Comparison of ENCODE assay signal across 8 cellular contexts in the genomic region with DNA sequence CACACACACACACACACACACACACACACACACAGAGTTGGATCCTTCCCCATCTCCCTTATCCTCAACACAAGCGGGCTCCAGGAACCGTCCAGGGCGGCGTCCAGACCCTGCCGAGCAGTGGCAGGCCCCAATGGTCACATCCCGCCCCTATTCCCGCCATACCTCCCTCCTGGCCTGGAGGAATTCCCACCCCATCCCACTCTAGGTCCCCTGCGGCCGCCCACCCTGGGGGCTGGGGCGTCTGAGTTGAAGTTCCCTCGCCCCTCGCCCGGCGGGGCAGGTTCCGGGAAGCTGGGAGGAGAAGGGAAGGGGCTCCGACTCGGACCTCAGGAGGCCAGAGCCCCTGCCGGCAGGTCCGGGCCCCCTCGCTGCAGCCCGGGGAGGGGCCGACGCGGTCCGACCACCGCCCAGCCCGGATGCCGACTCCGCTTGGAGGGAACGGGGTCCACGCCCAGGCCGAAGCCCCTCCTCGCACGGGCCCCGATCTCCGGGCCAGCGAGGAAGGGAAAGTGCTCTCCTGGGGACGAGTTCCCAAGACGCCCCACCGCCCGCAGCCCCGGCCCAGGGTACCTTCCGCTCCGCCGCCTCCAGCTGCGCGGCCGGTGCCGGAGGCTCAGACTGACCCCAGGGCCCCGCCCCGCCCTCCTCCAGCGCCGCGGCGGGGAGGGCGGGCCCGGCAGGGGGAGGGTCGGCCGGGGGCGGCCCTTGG. TPM values are rescaled to one million over a fixed set of nuclear protein-coding genes. Genes with fewer than 3 reads are reported as not detected.
A peak's percentile ranks its signal among the peaks of the same experiment; 100 is the strongest.
DNase-seq lines count a peak whose midpoint lies in the region; ATAC-seq and TF ChIP-seq lines count a peak whose summit lies in the region.

Gene RHOC, minus strand, starts transcription at position 623 of the 712 bp plus-strand sequence. CDS start 3,328 bp downstream, outside the sequence.

- peak; percentile 78 for DNase-seq in BE2C
- peak; percentile 64 for DNase-seq in NCI-H526 treated with DMSO at 0.1 percent for 48 hours (lab: John Stamatoyannopoulos, UW)
- DNase-seq in activated naive CD8-positive, alpha-beta T cell treated with anti-CD3 and anti-CD28 coated beads, Interleukin-2, amount 10 ng/mL, durations not matched to agents 7 days and 5 days, result peak; percentile 78
- peak; percentile 52 to 89 for DNase-seq in cardiac muscle cell (ENCODE audit: low read depth in 1 of 2, low spot score in 1 of 2)
- peak; percentile 73 to 88 for DNase-seq in trophoblast cell
- DNase-seq in NCI-H2107 (lab: John Stamatoyannopoulos, UW), result no peak

- peak within 1 kb of the TSS; percentile 92 for H2AK5ac ChIP-seq in trophoblast cell (ENCODE audit: low read length)

- peaks cover 42% of the 10 kb centered on the region for H3K4me1 Mint-ChIP-seq in activated naive CD8-positive, alpha-beta T cell treated with anti-CD3 and anti-CD28 coated beads, Interleukin-2, amount 10 ng/mL, durations not matched to agents 7 days and 5 days

- H2BK120ac ChIP-seq in trophoblast cell (ENCODE audit: insufficient read depth, low read length, poor library complexity), result peak within 1 kb of the TSS; percentile 90

- peak within 1 kb of the TSS; percentile 76 for H3K4me3 ChIP-seq in BE2C (ENCODE audit: low read depth, low read length)
- H3K4me3 ChIP-seq in cardiac muscle cell, result peak within 1 kb of the TSS; percentile 79
- H3K4me3 ChIP-seq in trophoblast cell (ENCODE audit: low read depth, low read length), result peak within 1 kb of the TSS; percentile 89

- no CpG with 5 or more reads among the region's 60 CpGs for WGBS in trophoblast cell (ENCODE audit: extremely low coverage, insufficient coverage, insufficient read length)

- peaks cover 21% of the 10 kb centered on the region for H3K79me2 ChIP-seq in trophoblast cell (ENCODE audit: control insufficient read depth, insufficient read depth, low read length, poor library complexity)

- H3K36me3 ChIP-seq in BE2C (no peaks in the 10 kb centered on the region), cardiac muscle cell (no peaks in the 10 kb centered on the region), trophoblast cell (ENCODE audit: control insufficient read depth in 1 of 2, insufficient read depth in 2 of 2, low read length in 2 of 2) (peaks cover 16 to 23% of the 10 kb centered on the region in 2 experiments)

- H3K23ac ChIP-seq in trophoblast cell (ENCODE audit: low read length), result no peak within 1 kb of the TSS

- ATAC-seq in GM18511 (IDR thresholded peaks at IDR 0.05; ENCODE audit: unreplicated experiment), result peak; percentile 69
- peak; percentile 46 for ATAC-seq in HG02884 (IDR thresholded peaks at IDR 0.05; ENCODE audit: unreplicated experiment)
- peak; percentile 53 for ATAC-seq in activated naive CD8-positive, alpha-beta T cell treated with anti-CD3 and anti-CD28 coated beads, Interleukin-2, amount 10 ng/mL, durations not matched to agents 7 days and 5 days (ENCODE audit: low read depth)

- H3K27me3 ChIP-seq in BE2C (no peaks in the 10 kb centered on the region), cardiac muscle cell (no peaks in the 10 kb centered on the region), trophoblast cell (ENCODE audit: insufficient read depth, low read length) (no peaks in the 10 kb centered on the region)

- H4K12ac ChIP-seq in trophoblast cell (ENCODE audit: low read depth, low read length), result peak within 1 kb of the TSS; percentile 89

- H3K27ac Mint-ChIP-seq in activated naive CD8-positive, alpha-beta T cell treated with anti-CD3 and anti-CD28 coated beads, Interleukin-2, amount 10 ng/mL, durations not matched to agents 7 days and 5 days, result peak within 1 kb of the TSS; percentile 89

- H3K27ac ChIP-seq in cardiac muscle cell, result peak within 1 kb of the TSS; percentile 86
- peak within 1 kb of the TSS; percentile 83 for H3K27ac ChIP-seq in trophoblast cell (ENCODE audit: low read depth, low read length)

- POLR2A ChIA-PET in activated naive CD8-positive, alpha-beta T cell treated with anti-CD3 and anti-CD28 coated beads, Interleukin-2, amount 10 ng/mL, durations not matched to agents 7 days and 5 days (lab: Charles Lee), result interaction anchor here (0.6 to 1.3 kb wide), 4 partner anchors 32 to 199 kb away, joined by 3 to 5 read pairs (median 3); partner anchors contain the start of genes MOV10 and ST7L

- peak within 1 kb of the TSS; percentile 95 for H4K91ac ChIP-seq in trophoblast cell (ENCODE audit: low read depth, low read length)

- no peaks in the 10 kb centered on the region for H3K9me3 Mint-ChIP-seq in activated naive CD8-positive, alpha-beta T cell treated with anti-CD3 and anti-CD28 coated beads, Interleukin-2, amount 10 ng/mL, durations not matched to agents 7 days and 5 days

- peak within 1 kb of the TSS; percentile 67 for H2BK12ac ChIP-seq in trophoblast cell (ENCODE audit: low read length)

- H3K79me1 ChIP-seq in trophoblast cell (ENCODE audit: low read length), result peaks cover 22% of the 10 kb centered on the region

- H4K8ac ChIP-seq in trophoblast cell (ENCODE audit: low read depth, low read length), result peak within 1 kb of the TSS; percentile 81

- peak within 1 kb of the TSS; percentile 81 for H3K4me2 ChIP-seq in trophoblast cell (ENCODE audit: low read length)

- peak within 1 kb of the TSS; percentile 84 for H3K4me3 Mint-ChIP-seq in activated naive CD8-positive, alpha-beta T cell treated with anti-CD3 and anti-CD28 coated beads, Interleukin-2, amount 10 ng/mL, durations not matched to agents 7 days and 5 days

- H3K36me3 Mint-ChIP-seq in activated naive CD8-positive, alpha-beta T cell treated with anti-CD3 and anti-CD28 coated beads, Interleukin-2, amount 10 ng/mL, durations not matched to agents 7 days and 5 days, result peaks cover 6% of the 10 kb centered on the region

- peak within 1 kb of the TSS; percentile 92 for H2BK5ac ChIP-seq in trophoblast cell (ENCODE audit: low read depth, low read length, poor library complexity)

- H2AFZ ChIP-seq in trophoblast cell (ENCODE audit: insufficient read depth, low read length, poor library complexity), result peak within 1 kb of the TSS; percentile 91

- peaks cover 16% of the 10 kb centered on the region for H3K4me1 ChIP-seq in BE2C
- H3K4me1 ChIP-seq in cardiac muscle cell (ENCODE audit: low read depth), result peaks cover 15% of the 10 kb centered on the region
- H3K4me1 ChIP-seq in trophoblast cell (ENCODE audit: control insufficient read depth in 1 of 2, insufficient read depth in 2 of 2, low read length in 2 of 2), result peaks cover 18 to 27% of the 10 kb centered on the region in 2 experiments

- TF ChIP-seq CTCF in BE2C (IDR thresholded peaks at IDR 0.05; ENCODE audit: low read depth, low read length) (no peak), cardiac muscle cell (IDR thresholded peaks at IDR 0.05; ENCODE audit: low read depth, low read length) (no peak)

- H3K14ac ChIP-seq in trophoblast cell (ENCODE audit: low read length), result peak within 1 kb of the TSS; percentile 97

- H3K9ac ChIP-seq in trophoblast cell (ENCODE audit: low read length), result peak within 1 kb of the TSS; percentile 85

- H3K9me3 ChIP-seq in BE2C (no peaks in the 10 kb centered on the region), cardiac muscle cell (ENCODE audit: low read depth) (no peaks in the 10 kb centered on the region), trophoblast cell (ENCODE audit: insufficient read depth, low read depth, low read length) (no peaks in the 10 kb centered on the region)

- H3K18ac ChIP-seq in trophoblast cell (ENCODE audit: low read length), result peak within 1 kb of the TSS; percentile 94

- peak within 1 kb of the TSS; percentile 98 for H3K4ac ChIP-seq in trophoblast cell (ENCODE audit: low read depth, low read length)

- H3K27me3 Mint-ChIP-seq in activated naive CD8-positive, alpha-beta T cell treated with anti-CD3 and anti-CD28 coated beads, Interleukin-2, amount 10 ng/mL, durations not matched to agents 7 days and 5 days, result peaks cover 32% of the 10 kb centered on the region

RNA-seq across cellular contexts. Expression of gene RHOC, which starts in this region (rescaled TPM):
- 335 TPM for polyA plus RNA-seq in BE2C (2012; ENCODE audit: insufficient read depth, insufficient read length, low read depth)
- total RNA-seq in activated naive CD8-positive, alpha-beta T cell treated with anti-CD3 and anti-CD28 coated beads, Interleukin-2, amount 10 ng/mL, durations not matched to agents 7 days and 5 days, result 10 to 100 TPM; 81.2 to 85.5 TPM
- total RNA-seq in cardiac muscle cell, result 257 and 311 TPM in 2 replicates
- polyA plus RNA-seq in cardiac muscle cell, result 265 and 358 TPM in 2 replicates
- 286 and 295 TPM in 2 replicates for polyA plus RNA-seq in trophoblast cell (2013)
